ENCODE assay signal across 9 cellular contexts in the genomic region with DNA sequence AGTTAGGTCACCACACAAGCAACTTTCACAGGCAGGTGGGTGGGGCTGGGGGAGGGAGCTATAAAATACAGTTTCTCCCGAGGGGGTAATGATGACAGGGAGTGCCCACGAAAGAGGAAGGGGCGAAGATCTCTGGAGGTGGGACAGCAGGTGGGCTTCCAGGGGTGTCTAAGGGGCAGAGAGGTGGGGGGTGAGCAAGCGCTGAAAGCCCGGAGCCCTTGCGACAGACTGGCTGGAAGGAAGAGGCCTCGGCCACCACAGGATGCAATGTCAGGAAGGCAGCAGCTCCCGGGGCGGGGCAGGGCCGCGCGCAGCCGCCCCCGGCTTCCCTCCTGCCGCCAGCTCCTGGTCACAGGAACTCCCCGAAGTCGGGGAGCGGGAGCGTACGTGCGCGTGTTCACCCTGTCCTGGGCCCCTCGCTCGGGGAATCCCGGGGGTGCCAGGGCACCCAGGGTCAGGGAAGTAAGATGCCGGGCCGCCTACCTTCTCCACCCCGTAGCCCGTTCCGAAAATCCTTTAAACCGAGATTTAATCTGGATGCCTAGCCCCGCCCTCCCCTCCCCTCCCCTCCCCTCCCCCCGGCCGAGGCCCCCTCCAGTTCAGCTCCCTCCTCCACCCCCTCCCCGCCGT.
DNase-seq lines count a peak whose midpoint lies in the region; ATAC-seq, FAIRE-seq and TF ChIP-seq lines count a peak whose summit lies in the region.
"Had no signal": no experiment of that assay in that cellular context is flagged by ENCODE, and none has a peak within 500 bp of the region (broad histone marks: within the 10 kb centered on the region; RNA-seq: fewer than 3 reads in every experiment).

No MANE protein-coding gene starts in this region.

- TF ChIP-seq CTCF in choroid plexus epithelial cell (conservative IDR thresholded peaks at IDR 0.05; ENCODE audit: low read depth, low read length), result no peak
- no peak for TF ChIP-seq CTCF in HepG2 (CRISPR knock-in tag; IDR thresholded peaks at IDR 0.05)

- no peak for TF ChIP-seq POLR2A in HepG2 (IDR thresholded peaks at IDR 0.05; ENCODE audit: insufficient read depth in 1 of 2, low read depth in 2 of 2, low read length in 2 of 2)

- TF ChIP-seq EP300 in HepG2 (IDR thresholded peaks at IDR 0.05; ENCODE audit: low read depth in 2 of 2, low read length in 2 of 2), result no peak
- TF ChIP-seq EP300 in HepG2 (CRISPR knock-in tag; IDR thresholded peaks at IDR 0.05; ENCODE audit: borderline replicate concordance), result no peak

- 93% methylated on average over 36 of the region's 36 CpGs for WGBS in HepG2 (ENCODE audit: low lambda C conversion rate)

- no peak overlapping the region for H2AFZ ChIP-seq in HepG2 (ENCODE audit: low read length)

- no peak overlapping the region for H3K27ac ChIP-seq in HepG2 (ENCODE audit: extremely low read length, insufficient read depth, low read length)

- H3K27me3 ChIP-seq in HepG2 (ENCODE audit: control insufficient read depth in 1 of 2, insufficient read depth in 2 of 2, low read length in 2 of 2), result no peaks in the 10 kb centered on the region

- H3K79me2 ChIP-seq in HepG2 (ENCODE audit: insufficient read depth, low read length), result peaks cover 2% of the 10 kb centered on the region

- H3K36me3 ChIP-seq in HepG2 (replicated peaks in 1 of 2; ENCODE audit: control insufficient read depth in 1 of 2, insufficient read depth in 2 of 2, low read length in 2 of 2), result peaks cover 11 to 46% of the 10 kb centered on the region in 2 experiments; a peak in 4 of 5 replicates

- POLR2A ChIA-PET in HepG2 (lab: Yijun Ruan, JAX), result no interaction called here

- H3K4me3 ChIP-seq in choroid plexus epithelial cell (ENCODE audit: low read depth, low read length) (peak overlapping the region; percentile 58), HepG2 (replicated peaks in 1 of 3; ENCODE audit: insufficient read depth in 1 of 3, low read depth in 2 of 3, low read length in 3 of 3) (no peak overlapping the region)

- no peaks in the 10 kb centered on the region for H3K9me3 ChIP-seq in HepG2 (ENCODE audit: low read length)

- H4K20me1 ChIP-seq in HepG2 (ENCODE audit: insufficient read depth, low read length), result peaks cover 28% of the 10 kb centered on the region; the same call in 1 of the 2 replicates

- BruUV-seq in HepG2 (replicated peaks; lab: Mats Ljungman, UMichigan), result no TSS peak

- intact Hi-C loops in HepG2 (cut with micrococcal nuclease; ENCODE audit: unreplicated experiment), result no loop called here

- no peak overlapping the region for H3K4me2 ChIP-seq in HepG2 (ENCODE audit: low read depth, low read length)

- DNase-seq in DMS79 treated with DMSO at 0.1 percent for 48 hours (lab: John Stamatoyannopoulos, UW) (peak; percentile 2), DMS79 (lab: John Stamatoyannopoulos, UW) (no peak), T-helper 2 cell (peak in 3 of 5 experiments; percentile 36 to 49 (median 43)), choroid plexus epithelial cell (ENCODE audit: low read depth) (peak; percentile 55), HepG2 (ENCODE audit: low spot score) (no peak), cortex of kidney (lab: John Stamatoyannopoulos, UW) (no peak)
- DNase-seq in stimulated activated CD8-positive, alpha-beta memory T cell treated with anti-CD3 and anti-CD28 coated beads, Interleukin-12 subunit alpha, Interleukin-12 subunit beta, amount 100 ng/mL, for 24 hours (ENCODE audit: extremely low read depth), result peak; percentile 23

- no peak overlapping the region for H3K9ac ChIP-seq in HepG2 (ENCODE audit: insufficient read depth, low read depth, low read length)

- FAIRE-seq in HepG2 (lab: Jason Lieb, UNC), result no peak
- FAIRE-seq: A204.1 had no signal

- in situ Hi-C loops in HepG2 (cut with HindIII; ENCODE audit: extremely low pct_ligation_motif_present, low pct_unique_long_range_greater_than_20kb), result no loop called here

- CTCF ChIA-PET in HepG2 (lab: Yijun Ruan, JAX; ENCODE audit: low intra/inter-chr PET ratio, low total read pairs), result no interaction called here

- no peak for TF ChIP-seq RAD21 in HepG2 (CRISPR knock-in tag; IDR thresholded peaks at IDR 0.05)

- ATAC-seq in HG03108 (IDR thresholded peaks at IDR 0.05; ENCODE audit: unreplicated experiment) (peak; percentile 31), HepG2 (no peak)

- H3K4me1 ChIP-seq in HepG2 (ENCODE audit: insufficient read depth, low read length), result no peaks in the 10 kb centered on the region

TF ChIP-seq in HepG2, 621 proteins besides CTCF, POLR2A, EP300 and RAD21:
- no peak for TF ChIP-seq SMC3 (IDR thresholded peaks at IDR 0.05; ENCODE audit: low read length)
- peak; percentile 64 for TF ChIP-seq AGO2 (optimal IDR thresholded peaks at IDR 0.05; ENCODE audit: low read depth, low read length)

Comparison
In these comparisons a context has a peak if more than half of its experiments do, and no peak if none do; other contexts are left out.
1. DNase-seq: peak in DMS79 treated with DMSO at 0.1 percent for 48 hours (single experiment), T-helper 2 cell (3 of 5), choroid plexus epithelial cell (single experiment) and stimulated activated CD8-positive, alpha-beta memory T cell treated with anti-CD3 and anti-CD28 coated beads, Interleukin-12 subunit alpha, Interleukin-12 subunit beta, amount 100 ng/mL, for 24 hours (single experiment); none in DMS79 (single experiment), HepG2 (single experiment) and cortex of kidney (single experiment).